8 cellular contexts compared by ENCODE assay signal in genomic region chr6:158644227-158645063, GRCh38. TPM values are rescaled to one million over a fixed set of nuclear protein-coding genes. Genes with fewer than 3 reads are reported as not detected.
DNase-seq lines count a peak whose midpoint lies in the region; ATAC-seq and TF ChIP-seq lines count a peak whose summit lies in the region.

Gene DYNLT1 (minus strand): TSS chr6:158644743. CDS start chr6:158644708, 35 bp downstream.

- peak within 1 kb of the TSS; percentile 97 for H3K4me3 Mint-ChIP-seq in WTC11

- H3K36me3 Mint-ChIP-seq in WTC11: peaks cover 4% of the 10 kb centered on the region

- H3K4me3 ChIP-seq in ACC112 (ENCODE audit: low read depth, low read length) (peak within 1 kb of the TSS; percentile 92), cardiac fibroblast (replicated peaks in 1 of 2; ENCODE audit: low read depth in 2 of 2, low read length in 2 of 2) (peak within 1 kb of the TSS; percentile 95 to 100)

- TF ChIP-seq CTCF in WTC11 (IDR thresholded peaks at IDR 0.05) (no peak), cardiac fibroblast (IDR thresholded peaks at IDR 0.05; ENCODE audit: low read depth, low read length) (no peak)

- ATAC-seq in GM18858 (IDR thresholded peaks at IDR 0.05; ENCODE audit: unreplicated experiment) (peak; percentile 25), HG03066 (IDR thresholded peaks at IDR 0.05; ENCODE audit: low read depth, unreplicated experiment) (peak; percentile 54), WTC11 (peak; percentile 96)

- peaks cover 46% of the 10 kb centered on the region for H3K79me2 ChIP-seq in ACC112 (ENCODE audit: control insufficient read depth, insufficient read depth, low read length, unreplicated experiment)

- peaks cover 15% of the 10 kb centered on the region for H3K27me3 Mint-ChIP-seq in WTC11 (ENCODE audit: low read depth)

- H3K27ac ChIP-seq in ACC112 (ENCODE audit: low read depth, low read length): peak within 1 kb of the TSS; percentile 84

- H3K36me3 ChIP-seq in ACC112 (ENCODE audit: insufficient read depth, low read length): peaks cover 5% of the 10 kb centered on the region; the same call in 1 of the 2 replicates

- H2AFZ ChIP-seq in ACC112 (ENCODE audit: low read length, unreplicated experiment): no peak within 1 kb of the TSS

- POLR2A ChIA-PET in WTC11 (lab: Charles Lee): interaction anchor here (0.6 to 1.6 kb wide), 7 partner anchors 14 to 355 kb away, joined by 3 to 5 read pairs (median 4); partner anchors contain the start of gene RSPH3

- peak within 1 kb of the TSS; percentile 95 for H3K27ac Mint-ChIP-seq in WTC11

- peak; percentile 81 for DNase-seq in NCI-H2196 (lab: John Stamatoyannopoulos, UW; ENCODE audit: unreplicated experiment)
- peak; percentile 94 for DNase-seq in WTC11 (ENCODE audit: low spot score)
- DNase-seq in cardiac fibroblast (ENCODE audit: low read depth in 2 of 2): peak; percentile 91 to 96
- DNase-seq in iPS-NIHi7 (ENCODE audit: extremely low spot score): peak; percentile 98
- DNase-seq in smooth muscle cell of the brain vasculature (ENCODE audit: low read depth, low spot score): peak; percentile 70

- CTCF ChIA-PET in WTC11 (lab: Charles Lee): interaction anchor here (0.8 to 4.8 kb wide), 16 partner anchors 15 to 490 kb away, joined by 3 to 36 read pairs (median 4); no protein-coding TSS in a partner anchor

- H3K27me3 ChIP-seq in ACC112 (ENCODE audit: insufficient read depth, low read length): no peaks in the 10 kb centered on the region

- H3K9me3 Mint-ChIP-seq in WTC11: no peaks in the 10 kb centered on the region

- H3K4me1 ChIP-seq in ACC112 (ENCODE audit: control insufficient read depth, insufficient read depth, low read length, unreplicated experiment): peaks cover 36% of the 10 kb centered on the region

- H3K4me1 Mint-ChIP-seq in WTC11: peaks cover 33% of the 10 kb centered on the region

TF ChIP-seq in WTC11, 78 proteins besides CTCF, POLR2A, EP300 and RAD21 (continues in another document):
- TF ChIP-seq ZBTB43 (CRISPR knock-in tag; IDR thresholded peaks at IDR 0.05): peak; percentile 76; the same call in 1 of the 2 replicates
- peak; percentile 61; the same call in 1 of the 2 replicates for TF ChIP-seq ESRRA (CRISPR knock-in tag; IDR thresholded peaks at IDR 0.05; ENCODE audit: borderline replicate concordance)
- TF ChIP-seq FOXJ3 (CRISPR knock-in tag; IDR thresholded peaks at IDR 0.05; ENCODE audit: borderline replicate concordance): no peak
- TF ChIP-seq, protein P1, sequence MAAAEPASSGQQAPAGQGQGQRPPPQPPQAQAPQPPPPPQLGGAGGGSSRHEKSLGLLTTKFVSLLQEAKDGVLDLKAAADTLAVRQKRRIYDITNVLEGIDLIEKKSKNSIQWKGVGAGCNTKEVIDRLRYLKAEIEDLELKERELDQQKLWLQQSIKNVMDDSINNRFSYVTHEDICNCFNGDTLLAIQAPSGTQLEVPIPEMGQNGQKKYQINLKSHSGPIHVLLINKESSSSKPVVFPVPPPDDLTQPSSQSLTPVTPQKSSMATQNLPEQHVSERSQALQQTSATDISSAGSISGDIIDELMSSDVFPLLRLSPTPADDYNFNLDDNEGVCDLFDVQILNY (CRISPR knock-in tag; IDR thresholded peaks at IDR 0.05): peak; percentile 58
- no peak for TF ChIP-seq AFF4 (CRISPR knock-in tag; IDR thresholded peaks at IDR 0.05; ENCODE audit: borderline replicate concordance)
- 0 out of 2 replicates have a peak, but pooled peaks have one; percentile 29 for TF ChIP-seq MYBL2 (CRISPR knock-in tag; IDR thresholded peaks at IDR 0.05)
- 0 out of 2 replicates have a peak, but pooled peaks have one; percentile 22 for TF ChIP-seq MLX (CRISPR knock-in tag; IDR thresholded peaks at IDR 0.05)
- TF ChIP-seq, protein P2, sequence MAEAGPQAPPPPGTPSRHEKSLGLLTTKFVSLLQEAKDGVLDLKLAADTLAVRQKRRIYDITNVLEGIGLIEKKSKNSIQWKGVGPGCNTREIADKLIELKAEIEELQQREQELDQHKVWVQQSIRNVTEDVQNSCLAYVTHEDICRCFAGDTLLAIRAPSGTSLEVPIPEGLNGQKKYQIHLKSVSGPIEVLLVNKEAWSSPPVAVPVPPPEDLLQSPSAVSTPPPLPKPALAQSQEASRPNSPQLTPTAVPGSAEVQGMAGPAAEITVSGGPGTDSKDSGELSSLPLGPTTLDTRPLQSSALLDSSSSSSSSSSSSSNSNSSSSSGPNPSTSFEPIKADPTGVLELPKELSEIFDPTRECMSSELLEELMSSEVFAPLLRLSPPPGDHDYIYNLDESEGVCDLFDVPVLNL (CRISPR knock-in tag; IDR thresholded peaks at IDR 0.05; ENCODE audit: borderline replicate concordance, low read depth): peak; percentile 45; the same call in 1 of the 2 replicates
- TF ChIP-seq NFE2L1 (CRISPR knock-in tag; IDR thresholded peaks at IDR 0.05): peak; percentile 43; the same call in 1 of the 2 replicates
- TF ChIP-seq GABPB1 (CRISPR knock-in tag; IDR thresholded peaks at IDR 0.05): no peak
- TF ChIP-seq ZNF232 (CRISPR knock-in tag; IDR thresholded peaks at IDR 0.05): peak; percentile 82
- TF ChIP-seq ERG (CRISPR knock-in tag; IDR thresholded peaks at IDR 0.05): no peak
- peak; percentile 63; the same call in 1 of the 2 replicates for TF ChIP-seq ZNF317 (CRISPR knock-in tag; IDR thresholded peaks at IDR 0.05; ENCODE audit: borderline replicate concordance, low read depth)
- peak; percentile 57 for TF ChIP-seq FOXK1 (CRISPR knock-in tag; IDR thresholded peaks at IDR 0.05)
- TF ChIP-seq ZNF416 (CRISPR knock-in tag; IDR thresholded peaks at IDR 0.05): peak; percentile 48; the same call in 1 of the 2 replicates
- peak; percentile 25; the same call in 1 of the 2 replicates for TF ChIP-seq CREM (CRISPR knock-in tag; IDR thresholded peaks at IDR 0.05)
- no peak for TF ChIP-seq GTF2I (CRISPR knock-in tag; conservative IDR thresholded peaks at IDR 0.05)
- TF ChIP-seq, protein P3, sequence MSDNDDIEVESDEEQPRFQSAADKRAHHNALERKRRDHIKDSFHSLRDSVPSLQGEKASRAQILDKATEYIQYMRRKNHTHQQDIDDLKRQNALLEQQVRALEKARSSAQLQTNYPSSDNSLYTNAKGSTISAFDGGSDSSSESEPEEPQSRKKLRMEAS (CRISPR knock-in tag; IDR thresholded peaks at IDR 0.05): peak; percentile 87
- peak; percentile 45; the same call in 1 of the 2 replicates for TF ChIP-seq TEAD1 (CRISPR knock-in tag; IDR thresholded peaks at IDR 0.05)

RNA-seq across cellular contexts. Expression of gene DYNLT1, which starts in this region (rescaled TPM):
- 79.0 to 98.1 TPM (median 91.8 TPM) in 3 replicates for total RNA-seq in WTC11 (2021)

Comparison
In these comparisons a context has a peak if more than half of its experiments do, and no peak if none do; other contexts are left out.
1. Peak in every context shown above with its lines: DNase-seq, ATAC-seq, H3K4me3 ChIP-seq and H3K27ac ChIP-seq.
2. ATAC-seq: peak in every context shown above with its lines; median percentile 96 in WTC11; 54 in HG03066; 25 in GM18858.